ENCODE assay signal across 25 cellular contexts in genomic region chr4:65951177-65951576, GRCh38.
"Had no signal": no experiment of that assay in that cellular context is flagged by ENCODE, and none has a peak within 500 bp of the region (broad histone marks: within the 10 kb centered on the region; RNA-seq: fewer than 3 reads in every experiment).

No MANE protein-coding gene starts in this region.

- H3K4me2 ChIP-seq: neural progenitor cell had no signal

- FAIRE-seq: colon, frontal cortex, islet of Langerhans, small intestine, urothelium cell line had no signal

- H3K4me1 ChIP-seq: left lung, parathyroid adenoma, right lobe of liver, stomach, thyroid gland had no signal

- H3K27me3 Mint-ChIP-seq: naive thymus-derived CD4-positive, alpha-beta T cell; progenitor cell of endocrine pancreas; type B pancreatic cell had no signal

- ATAC-seq: left cardiac atrium; left lung; naive thymus-derived CD4-positive, alpha-beta T cell; right lobe of liver had no signal

- H3K4me3 ChIP-seq: dorsolateral prefrontal cortex, left lung, neural progenitor cell, right lobe of liver, stomach, thyroid gland had no signal

- DNase-seq: dorsolateral prefrontal cortex; effector CD4-positive, alpha-beta T cell; hypothalamus; left cardiac atrium; left lung; mesenchymal stem cell; midbrain; naive thymus-derived CD4-positive, alpha-beta T cell; right lobe of liver; small intestine; stimulated activated CD4-positive, alpha-beta T cell treated with anti-CD3 and anti-CD28 coated beads, Interleukin-15, amount 100 ng/mL, for 24 hours; stimulated activated CD4-positive, alpha-beta T cell treated with anti-CD3 and anti-CD28 coated beads, Interleukin-2, amount 100 ng/mL, for 48 hours; stimulated activated CD8-positive, alpha-beta memory T cell treated with anti-CD3 and anti-CD28 coated beads, Interleukin-4, amount 100 ng/mL, for 48 hours; stimulated activated naive CD4-positive, alpha-beta T cell treated with Interleukin-2 at 50 U/mL for 16 hours; stomach; thyroid gland had no signal

- H3K79me2 ChIP-seq: parathyroid adenoma had no signal

- H3K9me3 Mint-ChIP-seq: nephron, neural progenitor cell, type B pancreatic cell had no signal

- H3K36me3 ChIP-seq: left lung, right lobe of liver, stomach, thyroid gland had no signal

- H3K4me1 Mint-ChIP-seq: naive thymus-derived CD4-positive, alpha-beta T cell; nephron; neural progenitor cell had no signal

- H3K27ac ChIP-seq: dorsolateral prefrontal cortex, left lung, neural progenitor cell, parathyroid adenoma, right lobe of liver, stomach, thyroid gland had no signal

- H3K36me3 Mint-ChIP-seq: naive thymus-derived CD4-positive, alpha-beta T cell; neural progenitor cell; type B pancreatic cell had no signal

- H2AFZ ChIP-seq: neural progenitor cell, parathyroid adenoma had no signal

- H3K9me3 ChIP-seq: left lung, right lobe of liver, stomach, thyroid gland had no signal

- H3K9ac ChIP-seq: neural progenitor cell, parathyroid adenoma had no signal

- H3K27ac Mint-ChIP-seq: naive thymus-derived CD4-positive, alpha-beta T cell; nephron; neural progenitor cell; progenitor cell of endocrine pancreas; type B pancreatic cell had no signal

- H3K27me3 ChIP-seq: dorsolateral prefrontal cortex, left lung, neural progenitor cell, right lobe of liver, stomach, thyroid gland had no signal

- H3K4me3 Mint-ChIP-seq: naive thymus-derived CD4-positive, alpha-beta T cell; nephron; neural progenitor cell; type B pancreatic cell had no signal
